In genomic region chr17:34254146-34254545, GRCh38 we compare ENCODE assay signal across 11 cellular contexts. TPM values are rescaled to one million over a fixed set of nuclear protein-coding genes. Genes with fewer than 3 reads are reported as not detected.
DNase-seq lines count a peak whose midpoint lies in the region; ATAC-seq and TF ChIP-seq lines count a peak whose summit lies in the region.
"Had no signal": no experiment of that assay in that cellular context is flagged by ENCODE, and none has a peak within 500 bp of the region (broad histone marks: within the 10 kb centered on the region; RNA-seq: fewer than 3 reads in every experiment).

No MANE protein-coding gene starts in this region.

- no peak overlapping the region; the same call in 1 of the 2 replicates for H3K4me3 ChIP-seq in SJCRH30
- peak overlapping the region; percentile 25 for H3K4me3 ChIP-seq in osteoblast (ENCODE audit: insufficient read depth, low read length)
- H3K4me3 ChIP-seq in testis: no peak overlapping the region

- H3K27me3 ChIP-seq in SJCRH30: no peaks in the 10 kb centered on the region
- H3K27me3 ChIP-seq in foreskin keratinocyte: no peaks in the 10 kb centered on the region
- no peaks in the 10 kb centered on the region for H3K27me3 ChIP-seq in osteoblast (ENCODE audit: insufficient read depth, low read length)
- no peaks in the 10 kb centered on the region for H3K27me3 ChIP-seq in testis

- H3K4me3 Mint-ChIP-seq in stimulated activated memory B cell treated with anti-CD40 and anti-IgM and Interleukin-4, amounts not matched to agents 10 μg/mL and 1 μg/mL and 100 μg/mL, for 72 hours: no peak overlapping the region
- H3K4me3 Mint-ChIP-seq: CD4-positive, CD25-positive, alpha-beta regulatory T cell had no signal

- TF ChIP-seq POLR2A in testis (IDR thresholded peaks at IDR 0.05): no peak

- 39 to 65% methylated on average over 3 of the region's 3 CpGs for WGBS in testis, 2 donors

- H3K27ac ChIP-seq in SJCRH30 (peak overlapping the region; percentile 73; the same call in 1 of the 2 replicates), foreskin keratinocyte (no peak overlapping the region), osteoblast (ENCODE audit: low read depth, low read length) (peak overlapping the region; percentile 95), testis (peak overlapping the region in 1 of 2 donors; percentile 64)

- H4K20me1 ChIP-seq in osteoblast (ENCODE audit: insufficient read depth, low read length): no peaks in the 10 kb centered on the region

- peaks cover 36% of the 10 kb centered on the region for H3K4me1 ChIP-seq in SJCRH30
- no peaks in the 10 kb centered on the region for H3K4me1 ChIP-seq in foreskin keratinocyte
- H3K4me1 ChIP-seq in osteoblast (ENCODE audit: insufficient read depth, low read length): peaks cover 75% of the 10 kb centered on the region
- H3K4me1 ChIP-seq in testis: peaks cover 64% of the 10 kb centered on the region

- no peaks in the 10 kb centered on the region for H3K36me3 Mint-ChIP-seq in stimulated activated memory B cell treated with anti-CD40 and anti-IgM and Interleukin-4, amounts not matched to agents 10 μg/mL and 1 μg/mL and 100 μg/mL, for 72 hours
- H3K36me3 Mint-ChIP-seq: CD4-positive, CD25-positive, alpha-beta regulatory T cell had no signal

- H3K4me1 Mint-ChIP-seq in stimulated activated memory B cell treated with anti-CD40 and anti-IgM and Interleukin-4, amounts not matched to agents 10 μg/mL and 1 μg/mL and 100 μg/mL, for 72 hours: peaks cover 30% of the 10 kb centered on the region
- H3K4me1 Mint-ChIP-seq: CD4-positive, CD25-positive, alpha-beta regulatory T cell had no signal

- no peaks in the 10 kb centered on the region for H3K36me3 ChIP-seq in SJCRH30
- H3K36me3 ChIP-seq in osteoblast (ENCODE audit: insufficient read depth, low read length): peaks cover 6% of the 10 kb centered on the region
- H3K36me3 ChIP-seq in testis (ENCODE audit: low read depth, missing control alignments): no peaks in the 10 kb centered on the region

- no peak overlapping the region for H3K27ac Mint-ChIP-seq in stimulated activated memory B cell treated with anti-CD40 and anti-IgM and Interleukin-4, amounts not matched to agents 10 μg/mL and 1 μg/mL and 100 μg/mL, for 72 hours
- H3K27ac Mint-ChIP-seq: CD4-positive, CD25-positive, alpha-beta regulatory T cell had no signal

- no peaks in the 10 kb centered on the region for H3K79me2 ChIP-seq in osteoblast (ENCODE audit: insufficient read depth, low read length)

- DNase-seq in AG08395 (ENCODE audit: low spot score): peak; percentile 91
- DNase-seq in SJCRH30: no peak
- peak in 1 of 2 donors; percentile 23 for DNase-seq in foreskin keratinocyte
- peak; percentile 72 for DNase-seq in osteoblast (ENCODE audit: insufficient read length, low spot score, missing footprints)
- no peak for DNase-seq in testis
- no peak for DNase-seq in NCI-H82 (lab: John Stamatoyannopoulos, UW)
- DNase-seq: CD4-positive, CD25-positive, alpha-beta regulatory T cell; NCI-H510A had no signal

- no peak overlapping the region for H2AFZ ChIP-seq in osteoblast (ENCODE audit: low read length)

- ATAC-seq in foreskin keratinocyte (peak; percentile 11), HG03469 (IDR thresholded peaks at IDR 0.05; ENCODE audit: unreplicated experiment) (no peak)
- no peak for ATAC-seq in stimulated activated memory B cell treated with anti-CD40 and anti-IgM and Interleukin-4, amounts not matched to agents 10 μg/mL and 1 μg/mL and 100 μg/mL, for 72 hours
- ATAC-seq: HCT116 had no signal

- H3K27me3 Mint-ChIP-seq in stimulated activated memory B cell treated with anti-CD40 and anti-IgM and Interleukin-4, amounts not matched to agents 10 μg/mL and 1 μg/mL and 100 μg/mL, for 72 hours: peaks cover 56% of the 10 kb centered on the region

- H3K9me3 Mint-ChIP-seq in stimulated activated memory B cell treated with anti-CD40 and anti-IgM and Interleukin-4, amounts not matched to agents 10 μg/mL and 1 μg/mL and 100 μg/mL, for 72 hours: no peaks in the 10 kb centered on the region

- intact Hi-C loops in testis (cut with DNase I; ENCODE audit: low total_unique reads): no loop called here

- peak overlapping the region; percentile 88 for H3K4me2 ChIP-seq in osteoblast (ENCODE audit: insufficient read depth, low read length)

- TF ChIP-seq CTCF in foreskin keratinocyte (conservative IDR thresholded peaks at IDR 0.05) (no peak), osteoblast (IDR thresholded peaks at IDR 0.05; ENCODE audit: extremely low read depth, low read depth, low read length) (no peak), testis (IDR thresholded peaks at IDR 0.05) (no peak)

- H3K9me3 ChIP-seq in SJCRH30 (replicated peaks): no peaks in the 10 kb centered on the region
- H3K9me3 ChIP-seq in osteoblast (ENCODE audit: low read depth, low read length): no peaks in the 10 kb centered on the region
- H3K9me3 ChIP-seq in testis: no peaks in the 10 kb centered on the region

RNA-seq across cellular contexts. Expression of gene CCL2, which starts 0.9 kb away (rescaled TPM):
- total RNA-seq in SJCRH30 (2014; rRNA removed; shearing (Covaris generic)): 5.3 and 6.7 TPM in 2 replicates
- 0.27 and 0.63 TPM in 2 replicates for total RNA-seq in foreskin keratinocyte
- 0.25 and 1.6 TPM in 2 replicates for polyA plus RNA-seq in foreskin keratinocyte
- total RNA-seq in osteoblast: 56.3 and 70.9 TPM in 2 replicates
- 1 to 10 TPM; 1.0 to 4.4 TPM for total RNA-seq in testis
- 35.8 TPM for polyA plus RNA-seq in testis (ENCODE audit: insufficient read depth, low read depth, low replicate concordance)
- total RNA-seq: CD4-positive, CD25-positive, alpha-beta regulatory T cell had no signal
- polyA plus RNA-seq: CD4-positive, CD25-positive, alpha-beta regulatory T cell had no signal

RNA-seq across cellular contexts. Expression of gene CCL7, which starts 15.9 kb away (rescaled TPM):
- not detected in 2 replicates for total RNA-seq in SJCRH30 (2014; rRNA removed; shearing (Covaris generic))
- total RNA-seq in foreskin keratinocyte (not detected in 2 replicates), osteoblast (0.29 and 0.36 TPM in 2 replicates), testis (not detected)
- polyA plus RNA-seq in foreskin keratinocyte (not detected in 2 replicates), testis (ENCODE audit: insufficient read depth, low read depth, low replicate concordance) (not detected)
- total RNA-seq: CD4-positive, CD25-positive, alpha-beta regulatory T cell had no signal
- polyA plus RNA-seq: CD4-positive, CD25-positive, alpha-beta regulatory T cell had no signal

RNA-seq across cellular contexts. Expression of gene CCL11, which starts 31.4 kb away (rescaled TPM):
- not detected in 2 replicates for total RNA-seq in SJCRH30 (2014; rRNA removed; shearing (Covaris generic))
- total RNA-seq in foreskin keratinocyte (not detected in 2 replicates), osteoblast (not detected in 2 replicates), testis (not detected)
- polyA plus RNA-seq in foreskin keratinocyte (not detected in 2 replicates), testis (ENCODE audit: insufficient read depth, low read depth, low replicate concordance) (not detected)
- total RNA-seq: CD4-positive, CD25-positive, alpha-beta regulatory T cell had no signal
- polyA plus RNA-seq: CD4-positive, CD25-positive, alpha-beta regulatory T cell had no signal

Comparison
In these comparisons a context has a peak if more than half of its experiments do, and no peak if none do; other contexts are left out.
1. DNase-seq: peak in AG08395 (single experiment) and osteoblast (single experiment); none in SJCRH30 (0 of 2), testis (single experiment) and NCI-H82 (single experiment).